Comparison of ENCODE assay signal across 8 cellular contexts in the genomic region with DNA sequence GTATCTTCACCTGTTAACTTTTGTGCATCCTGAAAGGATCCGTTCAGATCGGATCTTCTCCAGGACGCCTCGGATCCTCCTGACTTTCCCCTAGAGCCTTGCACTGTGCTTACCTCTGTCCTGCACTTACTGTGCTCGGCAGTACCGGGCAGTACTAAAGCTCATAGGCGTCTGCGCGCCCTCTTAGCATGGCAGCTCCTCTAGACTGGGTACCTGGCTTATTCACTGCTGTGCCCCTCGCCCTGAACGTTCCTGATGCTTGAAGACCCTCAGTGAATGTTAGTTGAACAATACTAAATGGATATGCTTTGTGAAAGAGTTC. TPM values are rescaled to one million over a fixed set of nuclear protein-coding genes. Genes with fewer than 3 reads are reported as not detected.
DNase-seq lines count a peak whose midpoint lies in the region; ATAC-seq and TF ChIP-seq lines count a peak whose summit lies in the region.

No MANE protein-coding gene starts in this region.

- H3K4me3 ChIP-seq in heart left ventricle (peak overlapping the region; percentile 43 to 90 (median 80)), sigmoid colon (peak overlapping the region; percentile 66 to 81 (median 72))

- TF ChIP-seq POLR2A in heart left ventricle (IDR thresholded peaks at IDR 0.05), result no peak
- TF ChIP-seq POLR2A in sigmoid colon (IDR thresholded peaks at IDR 0.05), result no peak

- no peak for TF ChIP-seq EP300 in sigmoid colon (IDR thresholded peaks at IDR 0.05)

- H3K9me3 ChIP-seq in heart left ventricle, result no peaks in the 10 kb centered on the region
- H3K9me3 ChIP-seq in sigmoid colon, result no peaks in the 10 kb centered on the region

- intact Hi-C loops in heart left ventricle (cut with DNase I) (loop anchor here in 7 of 10 donors (5.0 to 10.0 kb wide), 5 partner anchors 223 to 269 kb away; a partner anchor contains a TSS), sigmoid colon (cut with DNase I) (no loop called here)

- H3K27me3 ChIP-seq in heart left ventricle, result no peaks in the 10 kb centered on the region
- H3K27me3 ChIP-seq in sigmoid colon, result no peaks in the 10 kb centered on the region

- H3K27ac ChIP-seq in VCaP, result peak overlapping the region; percentile 84
- H3K27ac ChIP-seq in heart left ventricle, result peak overlapping the region in 11 of 12 donors; percentile 75 to 93 (median 84)
- H3K27ac ChIP-seq in sigmoid colon, result peak overlapping the region; percentile 82 to 84 (median 83)

- peaks cover 0 to 33% (median 16%) of the 10 kb centered on the region in 12 donors for H3K4me1 ChIP-seq in heart left ventricle
- H3K4me1 ChIP-seq in sigmoid colon, result peaks cover 0 to 24% (median 19%) of the 10 kb centered on the region in 4 donors

- peak; percentile 26 for ATAC-seq in GM21723 (IDR thresholded peaks at IDR 0.05; ENCODE audit: unreplicated experiment)
- ATAC-seq in heart left ventricle, result peak; percentile 6 to 51 (median 44)
- ATAC-seq in HG03432 (IDR thresholded peaks at IDR 0.05; ENCODE audit: unreplicated experiment), result no peak
- no peak for ATAC-seq in GM19467 (IDR thresholded peaks at IDR 0.05; ENCODE audit: unreplicated experiment)

- WGBS in heart left ventricle, 4 donors, result 23 to 44% (median 30%) methylated on average over 11 of the region's 11 CpGs
- 14 to 46% methylated on average over 11 of the region's 11 CpGs for WGBS in sigmoid colon, 2 donors

- no peaks in the 10 kb centered on the region for H3K36me3 ChIP-seq in heart left ventricle
- no peaks in the 10 kb centered on the region for H3K36me3 ChIP-seq in sigmoid colon

- TF ChIP-seq CTCF in VCaP (conservative IDR thresholded peaks at IDR 0.05) (no peak), heart left ventricle (IDR thresholded peaks at IDR 0.05) (no peak), sigmoid colon (IDR thresholded peaks at IDR 0.05) (no peak)

- DNase-seq in heart left ventricle (peak in 1 of 5 donors; percentile 18), sigmoid colon (no peak), EL (no peak)
- DNase-seq in activated CD4-positive, CD25-positive, alpha-beta regulatory T cell treated with anti-CD3 and anti-CD28 coated beads, Interleukin-2, amount 50 U/mL, for 72 hours, result no peak

RNA-seq across cellular contexts. Expression of a gene that starts 1.0 kb away (rescaled TPM):
- 100 to 1,000 TPM in 8 of 9 donors, 10 to 100 TPM in 1; 83.4 to 143 (median 132) TPM for total RNA-seq in heart left ventricle
- polyA plus RNA-seq in heart left ventricle, result 100 to 1,000 TPM in 1 of 2 donors, 10 to 100 TPM in 1; 95.1 to 134 TPM
- total RNA-seq in sigmoid colon, result 100 to 1,000 TPM; 124 to 179 (median 149) TPM
- 100 to 1,000 TPM; 176 to 792 (median 569) TPM for polyA plus RNA-seq in sigmoid colon

RNA-seq across cellular contexts. Expression of a gene that starts 6.5 kb away (rescaled TPM):
- total RNA-seq in heart left ventricle (100 to 1,000 TPM in 3 of 9 donors, 10 to 100 TPM in 6; 77.1 to 130 (median 96.2) TPM), sigmoid colon (100 to 1,000 TPM in 2 of 4 donors, 10 to 100 TPM in 2; 62.1 to 151 (median 98.7) TPM)
- polyA plus RNA-seq in heart left ventricle (100 to 1,000 TPM in 1 of 2 donors, 10 to 100 TPM in 1; 64.9 to 126 TPM), sigmoid colon (10 to 100 TPM; 69.1 to 94.4 (median 71.5) TPM)

Comparison
In these comparisons a context has a peak if more than half of its experiments do, and no peak if none do; other contexts are left out.
1. ATAC-seq: peak in GM21723 (single experiment) and heart left ventricle (4 of 4); none in HG03432 (single experiment) and GM19467 (single experiment).
2. Peak in every context shown above with its lines, with median percentiles within 50 percentile points of each other: H3K27ac ChIP-seq.